In the genomic region with DNA sequence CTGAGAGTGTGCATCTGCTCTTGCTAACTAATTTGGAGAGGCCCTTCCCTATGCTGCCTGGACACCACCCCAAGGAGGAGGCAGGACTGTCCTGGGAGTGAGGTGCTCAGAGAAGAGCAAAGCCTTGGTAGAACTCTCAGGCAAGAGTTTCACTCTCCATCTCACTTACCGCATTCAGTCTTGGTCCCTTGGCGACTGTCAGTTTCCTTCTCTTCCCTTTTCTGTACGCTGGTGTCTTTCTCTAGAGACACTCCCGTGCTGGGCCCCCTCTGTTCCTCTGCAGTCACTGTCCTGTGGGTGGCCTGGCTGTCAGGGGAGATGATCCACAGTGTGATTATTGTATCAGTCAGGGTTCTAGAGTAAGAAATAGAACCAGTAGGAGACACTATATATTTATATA, we compare ENCODE assay signal across 12 cellular contexts. TPM values are rescaled to one million over a fixed set of nuclear protein-coding genes. Genes with fewer than 3 reads are reported as not detected.
DNase-seq lines count a peak whose midpoint lies in the region; ATAC-seq, FAIRE-seq and TF ChIP-seq lines count a peak whose summit lies in the region.
"Had no signal": no experiment of that assay in that cellular context is flagged by ENCODE, and none has a peak within 500 bp of the region (broad histone marks: within the 10 kb centered on the region; RNA-seq: fewer than 3 reads in every experiment).

No MANE protein-coding gene starts in this region.

- no peaks in the 10 kb centered on the region for H3K9me3 Mint-ChIP-seq in CD4-positive, alpha-beta memory T cell
- no peaks in the 10 kb centered on the region for H3K9me3 Mint-ChIP-seq in dendritic cell treated with granulocyte-macrophage colony-stimulating factor and Interleukin-4, amounts not matched to agents 40 ng/mL and 50 ng/mL, for 4 days

- peak; percentile 56 for ATAC-seq in GM19395 (IDR thresholded peaks at IDR 0.05; ENCODE audit: unreplicated experiment)
- no peak for ATAC-seq in HG03196 (IDR thresholded peaks at IDR 0.05; ENCODE audit: unreplicated experiment)

- H3K4me1 ChIP-seq in CD4-positive, alpha-beta memory T cell (ENCODE audit: insufficient read depth, low read length): peaks cover 49% of the 10 kb centered on the region
- H3K4me1 ChIP-seq: SJSA1 had no signal

- POLR2A ChIA-PET in CD4-positive, alpha-beta memory T cell (lab: Charles Lee; ENCODE audit: partially characterized antibody): interaction anchor here (0.6 to 2.7 kb wide), 3 partner anchors 27 to 165 kb away, joined by 3 to 19 read pairs (median 3); a partner anchor contains a TSS

- CTCF ChIA-PET in CD4-positive, alpha-beta memory T cell (lab: Charles Lee; ENCODE audit: partially characterized antibody): interaction anchor here (1.6 to 1.7 kb wide), 2 partner anchors 13 to 56 kb away, joined by 3 to 10 read pairs; no protein-coding TSS in a partner anchor

- no peaks in the 10 kb centered on the region for H3K27me3 Mint-ChIP-seq in CD4-positive, alpha-beta memory T cell
- no peaks in the 10 kb centered on the region for H3K27me3 Mint-ChIP-seq in dendritic cell treated with granulocyte-macrophage colony-stimulating factor and Interleukin-4, amounts not matched to agents 40 ng/mL and 50 ng/mL, for 4 days

- no peak overlapping the region for H3K4me3 ChIP-seq in CD4-positive, alpha-beta memory T cell (ENCODE audit: low read length in 2 of 2)
- no peak overlapping the region for H3K4me3 ChIP-seq in HL-60 (replicated peaks; ENCODE audit: insufficient read depth, low read length)
- H3K4me3 ChIP-seq: SJSA1 had no signal

- no peaks in the 10 kb centered on the region for H3K36me3 Mint-ChIP-seq in CD4-positive, alpha-beta memory T cell
- H3K36me3 Mint-ChIP-seq in dendritic cell treated with granulocyte-macrophage colony-stimulating factor and Interleukin-4, amounts not matched to agents 40 ng/mL and 50 ng/mL, for 4 days (ENCODE audit: low read depth): peaks cover 51% of the 10 kb centered on the region

- DNase-seq in CD4-positive, alpha-beta memory T cell: no peak
- DNase-seq in HL-60 (ENCODE audit: low read depth in 1 of 2, low spot score in 1 of 2) (peak; percentile 29 to 75), GOT3 (lab: John Stamatoyannopoulos, UW) (no peak), frontal cortex (ENCODE audit: low spot score in 2 of 2) (no peak), NCI-H2171 (lab: John Stamatoyannopoulos, UW) (no peak)
- DNase-seq: effector memory CD4-positive, alpha-beta T cell; KG1 had no signal

- no peaks in the 10 kb centered on the region for H3K27me3 ChIP-seq in CD4-positive, alpha-beta memory T cell (ENCODE audit: insufficient read depth, low read length)
- H3K27me3 ChIP-seq in HL-60 (ENCODE audit: insufficient read depth, poor library complexity, severe bottlenecking): no peaks in the 10 kb centered on the region
- H3K27me3 ChIP-seq: SJSA1 had no signal

- no peak for TF ChIP-seq CTCF in HL-60 (IDR thresholded peaks at IDR 0.05; ENCODE audit: insufficient read depth, low read length)

- peaks cover 39 to 63% (median 51%) of the 10 kb centered on the region in 4 donors for H3K4me1 Mint-ChIP-seq in CD4-positive, alpha-beta memory T cell
- H3K4me1 Mint-ChIP-seq in dendritic cell treated with granulocyte-macrophage colony-stimulating factor and Interleukin-4, amounts not matched to agents 40 ng/mL and 50 ng/mL, for 4 days (ENCODE audit: low read depth): peaks cover 85% of the 10 kb centered on the region

- H3K9me3 ChIP-seq in CD4-positive, alpha-beta memory T cell (ENCODE audit: control insufficient read depth in 1 of 2, low read length in 2 of 2): no peaks in the 10 kb centered on the region
- H3K9me3 ChIP-seq: SJSA1 had no signal

- H3K36me3 ChIP-seq in CD4-positive, alpha-beta memory T cell (ENCODE audit: insufficient read depth, low read length): no peaks in the 10 kb centered on the region
- H3K36me3 ChIP-seq: SJSA1 had no signal

- H3K4me3 Mint-ChIP-seq in CD4-positive, alpha-beta memory T cell: no peak overlapping the region
- peak overlapping the region; percentile 55 for H3K4me3 Mint-ChIP-seq in dendritic cell treated with granulocyte-macrophage colony-stimulating factor and Interleukin-4, amounts not matched to agents 40 ng/mL and 50 ng/mL, for 4 days

- H3K27ac ChIP-seq in CD4-positive, alpha-beta memory T cell (ENCODE audit: low read depth, low read length): no peak overlapping the region
- peak overlapping the region; percentile 84 for H3K27ac ChIP-seq in HL-60 (replicated peaks)
- H3K27ac ChIP-seq: SJSA1 had no signal

- no peak for FAIRE-seq in frontal cortex (lab: Jason Lieb, UNC)
- FAIRE-seq: keratinocyte had no signal

- intact Hi-C loops in CD4-positive, alpha-beta memory T cell (cut with micrococcal nuclease): no loop called here
- intact Hi-C loops in dendritic cell treated with granulocyte-macrophage colony-stimulating factor and Interleukin-4, amounts not matched to agents 40 ng/mL and 50 ng/mL, for 4 days (cut with micrococcal nuclease): loop anchor here (2.0 kb wide), 1 partner anchor 24 kb away; no protein-coding TSS in a partner anchor

- peak overlapping the region in 6 of 7 donors; percentile 62 to 97 (median 92) for H3K27ac Mint-ChIP-seq in CD4-positive, alpha-beta memory T cell
- H3K27ac Mint-ChIP-seq in dendritic cell treated with granulocyte-macrophage colony-stimulating factor and Interleukin-4, amounts not matched to agents 40 ng/mL and 50 ng/mL, for 4 days: peak overlapping the region; percentile 93

RNA-seq across cellular contexts. Expression of a gene that starts 44.0 kb away (rescaled TPM):
- 10 to 100 TPM; 41.2 to 43.6 TPM for total RNA-seq in CD4-positive, alpha-beta memory T cell
- 100 to 1,000 TPM; 106 to 139 TPM for polyA plus RNA-seq in CD4-positive, alpha-beta memory T cell
- 77.9 TPM for total RNA-seq in frontal cortex

RNA-seq across cellular contexts. Expression of a gene that starts 57.2 kb away (rescaled TPM):
- 10 to 100 TPM; 19.2 to 19.7 TPM for total RNA-seq in CD4-positive, alpha-beta memory T cell
- polyA plus RNA-seq in CD4-positive, alpha-beta memory T cell: 1 to 10 TPM in 1 of 2 donors, under 1 TPM in 1; 0.10 to 2.7 TPM
- 6.5 TPM for total RNA-seq in frontal cortex

Comparison
In these comparisons a context has a peak if more than half of its experiments do, and no peak if none do; other contexts are left out.
1. DNase-seq: peak in HL-60 (2 of 2); none in CD4-positive, alpha-beta memory T cell (0 of 5), GOT3 (single experiment), frontal cortex (0 of 2) and NCI-H2171 (single experiment).